In genomic region chr10:122085423-122085911, GRCh38 we compare ENCODE assay signal across 21 cellular contexts.
DNase-seq lines count a peak whose midpoint lies in the region; ATAC-seq and TF ChIP-seq lines count a peak whose summit lies in the region.
"Had no signal": no experiment of that assay in that cellular context is flagged by ENCODE, and none has a peak within 500 bp of the region (broad histone marks: within the 10 kb centered on the region; RNA-seq: fewer than 3 reads in every experiment).

No MANE protein-coding gene starts in this region.

- H3K4me1 ChIP-seq in Panc1 (ENCODE audit: control insufficient read depth, insufficient read depth, low read length), result peaks cover 8% of the 10 kb centered on the region; the same call in 1 of the 2 replicates
- H3K4me1 ChIP-seq in suprapubic skin, result peaks cover 61% of the 10 kb centered on the region
- H3K4me1 ChIP-seq in upper lobe of right lung, result no peaks in the 10 kb centered on the region
- H3K4me1 ChIP-seq: Caco-2 had no signal

- BruUV-seq in Panc1 (replicated peaks; lab: Mats Ljungman, UMichigan), result no TSS peak

- CTCF ChIA-PET in Panc1 (lab: Charles Lee), result no interaction called here
- CTCF ChIA-PET in activated CD8-positive, alpha-beta memory T cell treated with anti-CD3 and anti-CD28 coated beads, Interleukin-2, amount 10 ng/mL, durations not matched to agents 7 days and 5 days (lab: Charles Lee), result no interaction called here

- no peaks in the 10 kb centered on the region for H3K9me3 ChIP-seq in Panc1 (ENCODE audit: control insufficient read depth, insufficient read depth, low read depth, low read length)
- no peaks in the 10 kb centered on the region for H3K9me3 ChIP-seq in suprapubic skin
- H3K9me3 ChIP-seq in upper lobe of right lung, result no peaks in the 10 kb centered on the region
- H3K9me3 ChIP-seq: Caco-2 had no signal

- H3K4me3 Mint-ChIP-seq in neural crest cell, result no peak overlapping the region
- no peak overlapping the region for H3K4me3 Mint-ChIP-seq in activated CD8-positive, alpha-beta memory T cell treated with anti-CD3 and anti-CD28 coated beads, Interleukin-2, amount 10 ng/mL, durations not matched to agents 7 days and 5 days
- H3K4me3 Mint-ChIP-seq: CD4-positive, alpha-beta T cell had no signal

- TF ChIP-seq POLR2A in suprapubic skin (IDR thresholded peaks at IDR 0.05), result no peak

- no peaks in the 10 kb centered on the region for H3K36me3 ChIP-seq in Panc1 (ENCODE audit: control insufficient read depth, insufficient read depth, low read length)
- no peaks in the 10 kb centered on the region for H3K36me3 ChIP-seq in suprapubic skin
- no peaks in the 10 kb centered on the region for H3K36me3 ChIP-seq in upper lobe of right lung

- no peaks in the 10 kb centered on the region for H3K27me3 Mint-ChIP-seq in neural crest cell (ENCODE audit: low read depth)
- H3K27me3 Mint-ChIP-seq in activated CD8-positive, alpha-beta memory T cell treated with anti-CD3 and anti-CD28 coated beads, Interleukin-2, amount 10 ng/mL, durations not matched to agents 7 days and 5 days, result no peaks in the 10 kb centered on the region
- H3K27me3 Mint-ChIP-seq: CD4-positive, alpha-beta T cell had no signal

- POLR2A ChIA-PET in Panc1 (lab: Charles Lee), result interaction anchor here (1.2 kb wide), 1 partner anchor 23 kb away, joined by 3 read pairs; no protein-coding TSS in a partner anchor

- DNase-seq in Panc1 (ENCODE audit: low read depth, low spot score) (no peak), epithelial cell of esophagus (ENCODE audit: low read depth) (peak; percentile 100), neural crest cell (ENCODE audit: low read depth, low spot score) (no peak), suprapubic skin (ENCODE audit: low spot score in 2 of 2) (peak; percentile 64 to 80), upper lobe of right lung (no peak), NCI-H1930 (lab: John Stamatoyannopoulos, UW) (no peak)
- no peak for DNase-seq in activated CD8-positive, alpha-beta memory T cell treated with anti-CD3 and anti-CD28 coated beads, Interleukin-2, amount 10 ng/mL, durations not matched to agents 7 days and 5 days
- DNase-seq: Caco-2; CD4-positive, alpha-beta T cell; DMS153; EL; KG1; MV-4-11; NCI-H1694 treated with DMSO at 0.1 percent for 48 hours; NCI-H2227 treated with DMSO at 0.1 percent for 48 hours; NCI-H510A treated with DMSO at 0.1 percent for 48 hours; NCI-H774; OCI-M1; RPMI8226 had no signal

- H3K36me3 Mint-ChIP-seq in neural crest cell (ENCODE audit: low read depth), result no peaks in the 10 kb centered on the region
- no peaks in the 10 kb centered on the region for H3K36me3 Mint-ChIP-seq in activated CD8-positive, alpha-beta memory T cell treated with anti-CD3 and anti-CD28 coated beads, Interleukin-2, amount 10 ng/mL, durations not matched to agents 7 days and 5 days

- WGBS in suprapubic skin, result 46% methylated on average over 8 of the region's 8 CpGs

- H3K9me3 Mint-ChIP-seq in neural crest cell, result no peaks in the 10 kb centered on the region
- no peaks in the 10 kb centered on the region for H3K9me3 Mint-ChIP-seq in activated CD8-positive, alpha-beta memory T cell treated with anti-CD3 and anti-CD28 coated beads, Interleukin-2, amount 10 ng/mL, durations not matched to agents 7 days and 5 days (ENCODE audit: low read depth)
- H3K9me3 Mint-ChIP-seq: CD4-positive, alpha-beta T cell had no signal

- H3K4me1 Mint-ChIP-seq in neural crest cell, result no peaks in the 10 kb centered on the region
- H3K4me1 Mint-ChIP-seq in activated CD8-positive, alpha-beta memory T cell treated with anti-CD3 and anti-CD28 coated beads, Interleukin-2, amount 10 ng/mL, durations not matched to agents 7 days and 5 days, result no peaks in the 10 kb centered on the region

- in situ Hi-C loops in Panc1 (cut with HindIII; ENCODE audit: low pct_unique_long_range_greater_than_20kb, low sequenced_read_pairs), result no loop called here

- H3K27ac Mint-ChIP-seq in neural crest cell (ENCODE audit: unreplicated experiment), result peak overlapping the region; percentile 57
- H3K27ac Mint-ChIP-seq in activated CD8-positive, alpha-beta memory T cell treated with anti-CD3 and anti-CD28 coated beads, Interleukin-2, amount 10 ng/mL, durations not matched to agents 7 days and 5 days, result no peak overlapping the region
- H3K27ac Mint-ChIP-seq: CD4-positive, alpha-beta T cell had no signal

- H3K27me3 ChIP-seq in Panc1 (ENCODE audit: control insufficient read depth, insufficient read depth, low read length) (no peaks in the 10 kb centered on the region), suprapubic skin (no peaks in the 10 kb centered on the region), upper lobe of right lung (no peaks in the 10 kb centered on the region)

- TF ChIP-seq CTCF in Panc1 (IDR thresholded peaks at IDR 0.05) (no peak), epithelial cell of esophagus (IDR thresholded peaks at IDR 0.05; ENCODE audit: insufficient read depth, low read depth, low read length, missing control alignments) (no peak), neural crest cell (conservative IDR thresholded peaks at IDR 0.05) (no peak), suprapubic skin (IDR thresholded peaks at IDR 0.05) (no peak), upper lobe of right lung (IDR thresholded peaks at IDR 0.05) (no peak)

- 0 out of 2 replicates have a peak, but pooled peaks have one; percentile 10 for ATAC-seq in Panc1
- ATAC-seq in upper lobe of right lung, result no peak
- no peak for ATAC-seq in HG02870 (IDR thresholded peaks at IDR 0.05; ENCODE audit: unreplicated experiment)
- no peak for ATAC-seq in activated CD8-positive, alpha-beta memory T cell treated with anti-CD3 and anti-CD28 coated beads, Interleukin-2, amount 10 ng/mL, durations not matched to agents 7 days and 5 days
- ATAC-seq: GM12878 had no signal

- no peak overlapping the region for H3K27ac ChIP-seq in Panc1 (ENCODE audit: low read length)
- H3K27ac ChIP-seq in suprapubic skin, result peak overlapping the region; percentile 91
- H3K27ac ChIP-seq in upper lobe of right lung, result no peak overlapping the region

- no peak for TF ChIP-seq EP300 in suprapubic skin (IDR thresholded peaks at IDR 0.05)

- intact Hi-C loops in Panc1 (cut with micrococcal nuclease; ENCODE audit: unreplicated experiment), result no loop called here
- intact Hi-C loops in upper lobe of right lung (cut with DNase I), result no loop called here

- H3K4me3 ChIP-seq in Panc1 (ENCODE audit: low read depth in 2 of 2, low read length in 2 of 2), result no peak overlapping the region
- H3K4me3 ChIP-seq in epithelial cell of esophagus (ENCODE audit: low read length), result peak overlapping the region; percentile 39
- H3K4me3 ChIP-seq in suprapubic skin, result peak overlapping the region; percentile 32
- no peak overlapping the region for H3K4me3 ChIP-seq in upper lobe of right lung
- H3K4me3 ChIP-seq: GM12878 had no signal

Comparison
In these comparisons a context has a peak if more than half of its experiments do, and no peak if none do; other contexts are left out.
1. DNase-seq: peak in epithelial cell of esophagus (single experiment) and suprapubic skin (2 of 2); none in Panc1 (single experiment), neural crest cell (single experiment), upper lobe of right lung (single experiment), activated CD8-positive, alpha-beta memory T cell treated with anti-CD3 and anti-CD28 coated beads, Interleukin-2, amount 10 ng/mL, durations not matched to agents 7 days and 5 days (single experiment) and NCI-H1930 (0 of 2).
2. H3K4me3 ChIP-seq: peak in epithelial cell of esophagus (single experiment) and suprapubic skin (single experiment); none in Panc1 (0 of 2) and upper lobe of right lung (single experiment).